In genomic region chr2:135030826-135031225, GRCh38 we compare ENCODE assay signal across 1 cellular context.
TF ChIP-seq lines count a peak whose summit lies in the region.

No MANE protein-coding gene starts in this region.

TF ChIP-seq in HepG2, 621 proteins besides CTCF, POLR2A, EP300 and RAD21 (continued from another document and continues in another):
- TF ChIP-seq HNF1A (IDR thresholded peaks at IDR 0.05; ENCODE audit: low read depth) (no peak), HNF1A (CRISPR knock-in tag; IDR thresholded peaks at IDR 0.05; ENCODE audit: borderline replicate concordance) (no peak), ZEB1 (IDR thresholded peaks at IDR 0.05; ENCODE audit: insufficient replicate concordance, low read depth) (no peak), ZNF782 (CRISPR knock-in tag; IDR thresholded peaks at IDR 0.05; ENCODE audit: borderline replicate concordance) (no peak), ZNF550 (CRISPR knock-in tag; IDR thresholded peaks at IDR 0.05; ENCODE audit: borderline replicate concordance) (no peak), GRHL1 (CRISPR knock-in tag; conservative IDR thresholded peaks at IDR 0.05) (no peak), HMGXB3 (CRISPR knock-in tag; IDR thresholded peaks at IDR 0.05; ENCODE audit: borderline replicate concordance) (0 out of 2 replicates have a peak, but pooled peaks have one; percentile 59), BHLHE40 (IDR thresholded peaks at IDR 0.05; ENCODE audit: low read length) (no peak), ZNF549 (CRISPR knock-in tag; IDR thresholded peaks at IDR 0.05) (no peak), AHDC1 (CRISPR knock-in tag; IDR thresholded peaks at IDR 0.05; ENCODE audit: borderline replicate concordance) (no peak), MYPOP (CRISPR knock-in tag; IDR thresholded peaks at IDR 0.05) (no peak), NFRKB (IDR thresholded peaks at IDR 0.05) (no peak), ZNF18 (CRISPR knock-in tag; IDR thresholded peaks at IDR 0.05; ENCODE audit: insufficient replicate concordance) (no peak), ARNT2 (CRISPR knock-in tag; IDR thresholded peaks at IDR 0.05; ENCODE audit: low read depth) (0 out of 2 replicates have a peak, but pooled peaks have one; percentile 44), ZNF280B (CRISPR knock-in tag; IDR thresholded peaks at IDR 0.05; ENCODE audit: borderline replicate concordance) (no peak), TOE1 (CRISPR knock-in tag; IDR thresholded peaks at IDR 0.05) (no peak), ZMYM3 (CRISPR knock-in tag; IDR thresholded peaks at IDR 0.05) (no peak), HOXA7 (CRISPR knock-in tag; IDR thresholded peaks at IDR 0.05) (no peak), LCORL (IDR thresholded peaks at IDR 0.05) (no peak), LCORL (CRISPR knock-in tag; IDR thresholded peaks at IDR 0.05) (no peak), HINFP (CRISPR knock-in tag; IDR thresholded peaks at IDR 0.05; ENCODE audit: low read depth) (no peak), ZBTB46 (CRISPR knock-in tag; IDR thresholded peaks at IDR 0.05; ENCODE audit: borderline replicate concordance) (no peak), RFX3 (CRISPR knock-in tag; IDR thresholded peaks at IDR 0.05) (no peak), NFYB (CRISPR knock-in tag; IDR thresholded peaks at IDR 0.05) (no peak), SMARCC2 (IDR thresholded peaks at IDR 0.05) (no peak), PCBP1 (IDR thresholded peaks at IDR 0.05; ENCODE audit: borderline replicate concordance, low read depth, low read length) (no peak), SMAD9 (CRISPR knock-in tag; IDR thresholded peaks at IDR 0.05) (no peak), ZNF597 (CRISPR knock-in tag; IDR thresholded peaks at IDR 0.05) (no peak), SRSF1 (optimal IDR thresholded peaks at IDR 0.05; ENCODE audit: low read depth, low read length) (no peak), ZNF678 (CRISPR knock-in tag; IDR thresholded peaks at IDR 0.05) (no peak)
